20 cellular contexts compared by ENCODE assay signal in genomic region chr1:65896721-65897120, GRCh38.
"Had no signal": no experiment of that assay in that cellular context is flagged by ENCODE, and none has a peak within 500 bp of the region (broad histone marks: within the 10 kb centered on the region; RNA-seq: fewer than 3 reads in every experiment).

No MANE protein-coding gene starts in this region.

- DNase-seq: activated CD4-positive, alpha-beta T cell treated with anti-CD3 and anti-CD28 coated beads, Interleukin-2, amount 10 ng/mL, durations not matched to agents 24 days and 14 days; activated CD8-positive, alpha-beta T cell treated with anti-CD3 and anti-CD28 coated beads, Interleukin-2, amount 10 ng/mL, durations not matched to agents 7 days and 5 days; activated naive CD4-positive, alpha-beta T cell treated with anti-CD3 and anti-CD28 coated beads for 36 hours; activated naive CD8-positive, alpha-beta T cell treated with anti-CD3 and anti-CD28 coated beads, Interleukin-2, amount 50 U/mL, for 24 hours; activated T-cell treated with anti-CD3 and anti-CD28 coated beads, Interleukin-2, amount 50 U/mL, for 24 hours; aorta; effector memory CD4-positive, alpha-beta T cell; hypothalamus; islet precursor cell; left lung; naive B cell; small intestine; stimulated activated CD4-positive, alpha-beta T cell treated with anti-CD3 and anti-CD28 coated beads, Interleukin-4, amount 100 ng/mL, for 1 hour; stomach; T-cell; T-helper 9 cell; testis had no signal

- H3K4me3 ChIP-seq: esophagus muscularis mucosa, left lung, right atrium auricular region, stomach, testis had no signal

- ATAC-seq: activated CD8-positive, alpha-beta T cell treated with anti-CD3 and anti-CD28 coated beads, Interleukin-2, amount 10 ng/mL, durations not matched to agents 7 days and 5 days; activated naive CD8-positive, alpha-beta T cell treated with anti-CD3 and anti-CD28 coated beads, Interleukin-2, amount 50 U/mL, for 24 hours; left lung; stimulated activated effector memory CD8-positive, alpha-beta T cell treated with anti-CD3 and anti-CD28 coated beads, Interleukin-12 subunit alpha, Interleukin-12 subunit beta, amount 100 ng/mL, for 72 hours; T-cell had no signal
